8 cellular contexts compared by ENCODE assay signal in genomic region chr2:180979086-180979934, GRCh38. TPM values are rescaled to one million over a fixed set of nuclear protein-coding genes. Genes with fewer than 3 reads are reported as not detected.
DNase-seq lines count a peak whose midpoint lies in the region; ATAC-seq and TF ChIP-seq lines count a peak whose summit lies in the region.

No MANE protein-coding gene starts in this region.

- TF ChIP-seq CTCF in right atrium auricular region (IDR thresholded peaks at IDR 0.05) (no peak), hepatocyte (IDR thresholded peaks at IDR 0.05; ENCODE audit: poor library complexity) (no peak)

- DNase-seq in right atrium auricular region (ENCODE audit: low spot score) (no peak), left cardiac atrium (no peak), hepatocyte (ENCODE audit: low spot score) (peak; percentile 13), Kasumi-1 (lab: John Stamatoyannopoulos, UW) (no peak)

- H3K4me1 Mint-ChIP-seq in activated T-helper 17 cell treated with anti-CD3 and anti-CD28 coated beads, Interleukin-2, amount 50 U/mL, for 72 hours, result peaks cover 15% of the 10 kb centered on the region

- H3K79me2 ChIP-seq in hepatocyte, result peaks cover 23% of the 10 kb centered on the region

- no peaks in the 10 kb centered on the region for H4K20me1 ChIP-seq in hepatocyte (ENCODE audit: insufficient read depth, poor library complexity, severe bottlenecking)

- H3K27ac ChIP-seq in right atrium auricular region (peak overlapping the region; percentile 86 to 95), hepatocyte (peak overlapping the region; percentile 84), skeletal muscle tissue (ENCODE audit: low read depth, low read length) (peak overlapping the region; percentile 80)

- H3K9me2 ChIP-seq in hepatocyte (replicated peaks; ENCODE audit: insufficient read depth), result no peaks in the 10 kb centered on the region

- no peaks in the 10 kb centered on the region for H3K9me3 Mint-ChIP-seq in activated T-helper 17 cell treated with anti-CD3 and anti-CD28 coated beads, Interleukin-2, amount 50 U/mL, for 72 hours

- ATAC-seq in left cardiac atrium, result no peak
- peak; percentile 13 for ATAC-seq in activated T-helper 17 cell treated with anti-CD3 and anti-CD28 coated beads, Interleukin-2, amount 50 U/mL, for 72 hours (replicated peaks)
- ATAC-seq in GM21390 (IDR thresholded peaks at IDR 0.05; ENCODE audit: unreplicated experiment), result no peak
- ATAC-seq in HG03439 (IDR thresholded peaks at IDR 0.05; ENCODE audit: unreplicated experiment), result no peak

- H3K9me3 ChIP-seq in right atrium auricular region (no peaks in the 10 kb centered on the region), hepatocyte (ENCODE audit: low read depth) (no peaks in the 10 kb centered on the region), skeletal muscle tissue (ENCODE audit: control insufficient read depth in 3 of 3, low read length in 3 of 3) (no peaks in the 10 kb centered on the region)

- peak overlapping the region; percentile 84 for H3K27ac Mint-ChIP-seq in activated T-helper 17 cell treated with anti-CD3 and anti-CD28 coated beads, Interleukin-2, amount 50 U/mL, for 72 hours

- no peaks in the 10 kb centered on the region for H3K27me3 Mint-ChIP-seq in activated T-helper 17 cell treated with anti-CD3 and anti-CD28 coated beads, Interleukin-2, amount 50 U/mL, for 72 hours

- peak overlapping the region; percentile 87 for H3K4me2 ChIP-seq in hepatocyte

- H3K27me3 ChIP-seq in right atrium auricular region (no peaks in the 10 kb centered on the region), hepatocyte (no peaks in the 10 kb centered on the region), skeletal muscle tissue (ENCODE audit: control insufficient read depth in 3 of 3, insufficient read depth in 3 of 3, low read length in 3 of 3) (no peaks in the 10 kb centered on the region)

- no peaks in the 10 kb centered on the region for H3K36me3 ChIP-seq in right atrium auricular region
- no peaks in the 10 kb centered on the region for H3K36me3 ChIP-seq in hepatocyte (replicated peaks; ENCODE audit: insufficient read depth, low read depth)
- peaks cover 0 to 5% (median 0%) of the 10 kb centered on the region in 3 donors for H3K36me3 ChIP-seq in skeletal muscle tissue (ENCODE audit: control insufficient read depth in 3 of 3, insufficient read depth in 3 of 3, low read length in 3 of 3)

- H3K9ac ChIP-seq in skeletal muscle tissue (ENCODE audit: low read depth in 1 of 3, low read length in 3 of 3), result peak overlapping the region; percentile 63 to 84 (median 71)

- H2AFZ ChIP-seq in hepatocyte, result peak overlapping the region; percentile 96

- H3K4me1 ChIP-seq in right atrium auricular region (peaks cover 0 to 23% of the 10 kb centered on the region in 2 donors), hepatocyte (ENCODE audit: insufficient read depth) (peaks cover 15% of the 10 kb centered on the region), skeletal muscle tissue (ENCODE audit: control insufficient read depth in 3 of 3, insufficient read depth in 3 of 3, low read length in 3 of 3) (peaks cover 9 to 31% (median 10%) of the 10 kb centered on the region in 3 donors)

- intact Hi-C loops in left cardiac atrium (cut with DNase I), result no loop called here

- WGBS in hepatocyte (ENCODE audit: low lambda C conversion rate, missing lambda C conversion rate), result 52% methylated on average over 9 of the region's 9 CpGs

- peaks cover 35% of the 10 kb centered on the region for H3K36me3 Mint-ChIP-seq in activated T-helper 17 cell treated with anti-CD3 and anti-CD28 coated beads, Interleukin-2, amount 50 U/mL, for 72 hours (ENCODE audit: low read depth)

- H3K4me3 ChIP-seq in right atrium auricular region (peak overlapping the region; percentile 59 to 68), hepatocyte (peak overlapping the region; percentile 31), skeletal muscle tissue (ENCODE audit: low read length in 3 of 3) (peak overlapping the region; percentile 63 to 72 (median 64))

- H3K4me3 Mint-ChIP-seq in activated T-helper 17 cell treated with anti-CD3 and anti-CD28 coated beads, Interleukin-2, amount 50 U/mL, for 72 hours, result peak overlapping the region; percentile 68

RNA-seq across cellular contexts. Expression of gene UBE2E3, which starts 1.1 kb away (rescaled TPM):
- total RNA-seq in right atrium auricular region, result 10 to 100 TPM; 48.3 to 57.3 TPM
- 10 to 100 TPM; 50.5 to 57.7 TPM for total RNA-seq in left cardiac atrium
- total RNA-seq in activated T-helper 17 cell treated with anti-CD3 and anti-CD28 coated beads, Interleukin-2, amount 50 U/mL, for 72 hours, result 10 to 100 TPM; 26.9 to 38.1 TPM
- total RNA-seq in hepatocyte, result 136 and 211 TPM in 2 replicates
- polyA plus RNA-seq in hepatocyte, result 146 and 151 TPM in 2 replicates
- total RNA-seq in skeletal muscle tissue, result 108 TPM
